11 cellular contexts compared by ENCODE assay signal in the genomic region with DNA sequence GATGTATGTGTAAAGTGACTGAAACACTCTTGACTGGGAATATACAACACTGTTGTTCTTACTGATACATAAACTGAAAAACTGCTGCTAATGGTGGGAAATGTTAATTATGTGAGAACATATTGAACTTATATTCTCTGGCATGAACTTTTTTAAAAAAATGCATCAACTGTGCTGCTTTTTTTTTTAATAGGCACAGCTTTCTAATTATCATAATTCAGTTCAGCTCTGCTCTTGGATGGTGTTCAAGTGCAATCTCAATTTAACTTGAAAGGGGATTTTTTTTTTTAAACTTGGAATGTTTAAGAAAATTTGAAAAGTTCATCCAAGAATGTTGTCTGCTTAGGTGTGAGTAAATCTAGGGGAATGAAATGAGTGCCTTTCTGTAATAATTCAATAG. TPM values are rescaled to one million over a fixed set of nuclear protein-coding genes. Genes with fewer than 3 reads are reported as not detected.
A peak's percentile ranks its signal among the peaks of the same experiment; 100 is the strongest.
DNase-seq lines count a peak whose midpoint lies in the region; ATAC-seq, FAIRE-seq and TF ChIP-seq lines count a peak whose summit lies in the region.
"Had no signal": no experiment of that assay in that cellular context is flagged by ENCODE, and none has a peak within 500 bp of the region (broad histone marks: within the 10 kb centered on the region; RNA-seq: fewer than 3 reads in every experiment).

No MANE protein-coding gene starts in this region.

- H3K4me1 ChIP-seq in astrocyte (ENCODE audit: insufficient read depth, low read length) (peaks cover 43% of the 10 kb centered on the region), iPS-20b (ENCODE audit: insufficient read depth, low read length) (peaks cover 70% of the 10 kb centered on the region), smooth muscle cell (ENCODE audit: low read depth) (peaks cover 70% of the 10 kb centered on the region)

- peaks cover 95% of the 10 kb centered on the region for H3K79me2 ChIP-seq in astrocyte (ENCODE audit: insufficient read depth, low read length)
- H3K79me2 ChIP-seq in smooth muscle cell (ENCODE audit: low read depth) = peaks cover 97% of the 10 kb centered on the region

- H3K27ac ChIP-seq in astrocyte (ENCODE audit: low read depth, low read length) (peak overlapping the region; percentile 54), iPS-20b (ENCODE audit: low read length) (no peak overlapping the region), smooth muscle cell (ENCODE audit: low read depth) (peak overlapping the region; percentile 99), caudate nucleus (ENCODE audit: low read depth, low read length) (no peak overlapping the region)

- TF ChIP-seq CTCF in HFF-Myc (IDR thresholded peaks at IDR 0.05; ENCODE audit: low read depth, low read length, missing control alignments) = no peak
- no peak for TF ChIP-seq CTCF in astrocyte (IDR thresholded peaks at IDR 0.05; ENCODE audit: insufficient read depth, low read depth, low read length)
- TF ChIP-seq CTCF in smooth muscle cell (IDR thresholded peaks at IDR 0.05; ENCODE audit: borderline replicate concordance, insufficient read depth, poor library complexity, severe bottlenecking) = no peak

- no peak for FAIRE-seq in astrocyte (lab: Jason Lieb, UNC)

- H3K27me3 Mint-ChIP-seq in astrocyte (ENCODE audit: low read depth, unreplicated experiment) = no peaks in the 10 kb centered on the region

- peaks cover 3% of the 10 kb centered on the region for H3K36me3 Mint-ChIP-seq in astrocyte (ENCODE audit: low read depth, unreplicated experiment)
- H3K36me3 Mint-ChIP-seq: natural killer cell treated with Interleukin-12 subunit alpha and Interleukin-12 subunit beta and Interleukin-15 and Interleukin-18, amount 100 ng/mL, for 72 hours had no signal

- H3K9me3 ChIP-seq in astrocyte (ENCODE audit: insufficient read depth, low read depth, low read length) = no peaks in the 10 kb centered on the region
- H3K9me3 ChIP-seq in iPS-20b (ENCODE audit: insufficient read depth, low read depth, low read length) = no peaks in the 10 kb centered on the region
- H3K9me3 ChIP-seq in smooth muscle cell (replicated peaks; ENCODE audit: low read depth) = no peaks in the 10 kb centered on the region

- no peaks in the 10 kb centered on the region for H3K9me3 Mint-ChIP-seq in astrocyte (ENCODE audit: unreplicated experiment)
- H3K9me3 Mint-ChIP-seq: natural killer cell treated with Interleukin-12 subunit alpha and Interleukin-12 subunit beta and Interleukin-15 and Interleukin-18, amount 100 ng/mL, for 72 hours; stimulated activated naive CD8-positive, alpha-beta T cell treated with anti-CD3 and anti-CD28 coated beads, Interleukin-15, amount 100 ng/mL, for 72 hours had no signal

- H3K4me3 Mint-ChIP-seq in astrocyte (ENCODE audit: unreplicated experiment) = peak overlapping the region; percentile 97
- H3K4me3 Mint-ChIP-seq: natural killer cell treated with Interleukin-12 subunit alpha and Interleukin-12 subunit beta and Interleukin-15 and Interleukin-18, amount 100 ng/mL, for 72 hours; stimulated activated naive CD8-positive, alpha-beta T cell treated with anti-CD3 and anti-CD28 coated beads, Interleukin-15, amount 100 ng/mL, for 72 hours had no signal

- H4K20me1 ChIP-seq in astrocyte (ENCODE audit: insufficient read depth, low read length) = peaks cover 68% of the 10 kb centered on the region
- H4K20me1 ChIP-seq in smooth muscle cell (ENCODE audit: low read depth) = peaks cover 24% of the 10 kb centered on the region

- H3K4me2 ChIP-seq in astrocyte (ENCODE audit: low read length) (peak overlapping the region; percentile 94), smooth muscle cell (peak overlapping the region; percentile 84)

- peaks cover 30% of the 10 kb centered on the region for H3F3A ChIP-seq in smooth muscle cell (ENCODE audit: low read depth)

- peak overlapping the region; percentile 64 for H3K27ac Mint-ChIP-seq in astrocyte (ENCODE audit: unreplicated experiment)
- H3K27ac Mint-ChIP-seq: natural killer cell treated with Interleukin-12 subunit alpha and Interleukin-12 subunit beta and Interleukin-15 and Interleukin-18, amount 100 ng/mL, for 72 hours; stimulated activated naive CD8-positive, alpha-beta T cell treated with anti-CD3 and anti-CD28 coated beads, Interleukin-15, amount 100 ng/mL, for 72 hours had no signal

- H3K36me3 ChIP-seq in astrocyte (ENCODE audit: insufficient read depth, low read length) = peaks cover 2% of the 10 kb centered on the region
- peaks cover 12% of the 10 kb centered on the region; the same call in 1 of the 2 replicates for H3K36me3 ChIP-seq in iPS-20b (ENCODE audit: insufficient read depth, low read depth, low read length)
- H3K36me3 ChIP-seq in smooth muscle cell (ENCODE audit: low read depth) = no peaks in the 10 kb centered on the region
- H3K36me3 ChIP-seq in H7 (replicated peaks; ENCODE audit: control insufficient read depth, insufficient read depth, low read length) = no peaks in the 10 kb centered on the region; the same call in 1 of the 2 replicates

- ATAC-seq in HG03460 (IDR thresholded peaks at IDR 0.05; ENCODE audit: unreplicated experiment) = no peak
- ATAC-seq: natural killer cell treated with Interleukin-12 subunit alpha and Interleukin-12 subunit beta and Interleukin-15 and Interleukin-18, amount 100 ng/mL, for 72 hours; stimulated activated naive CD8-positive, alpha-beta T cell treated with anti-CD3 and anti-CD28 coated beads, Interleukin-15, amount 100 ng/mL, for 72 hours had no signal

- peaks cover 59% of the 10 kb centered on the region for H3K4me1 Mint-ChIP-seq in astrocyte (ENCODE audit: low read depth, unreplicated experiment)

- H3K4me3 ChIP-seq in HFF-Myc (replicated peaks; ENCODE audit: low read depth, low read length) = peak overlapping the region; percentile 83
- peak overlapping the region; percentile 85 for H3K4me3 ChIP-seq in astrocyte (ENCODE audit: insufficient read depth, low read depth, low read length)
- peak overlapping the region; percentile 96; the same call in 1 of the 2 replicates for H3K4me3 ChIP-seq in iPS-20b (ENCODE audit: low read length)
- H3K4me3 ChIP-seq in smooth muscle cell = peak overlapping the region; percentile 78
- no peak overlapping the region for H3K4me3 ChIP-seq in H7 (ENCODE audit: insufficient read depth, low read depth, low read length)

- H3K9ac ChIP-seq in astrocyte (ENCODE audit: low read length) = peak overlapping the region; percentile 94
- peak overlapping the region; percentile 53; the same call in 1 of the 2 replicates for H3K9ac ChIP-seq in iPS-20b (ENCODE audit: low read depth, low read length)
- H3K9ac ChIP-seq in smooth muscle cell (ENCODE audit: low read depth) = peak overlapping the region; percentile 87

- H3K27me3 ChIP-seq in astrocyte (ENCODE audit: insufficient read depth, low read length) (no peaks in the 10 kb centered on the region), iPS-20b (ENCODE audit: insufficient read depth, low read length) (peaks cover 11% of the 10 kb centered on the region; the same call in 1 of the 2 replicates), smooth muscle cell (ENCODE audit: low read depth) (no peaks in the 10 kb centered on the region), H7 (ENCODE audit: control insufficient read depth, insufficient read depth, low read length) (no peaks in the 10 kb centered on the region; the same call in 1 of the 2 replicates)

- DNase-seq in HFF-Myc (ENCODE audit: extremely low read depth, low read depth) (no peak), astrocyte (ENCODE audit: low read depth) (no peak), smooth muscle cell (lab: John Stamatoyannopoulos, UW; ENCODE audit: unreplicated experiment) (no peak), H7 (no peak), caudate nucleus (lab: John Stamatoyannopoulos, UW) (no peak), NCI-H1436 (lab: John Stamatoyannopoulos, UW) (no peak)
- DNase-seq: central memory CD4-positive, alpha-beta T cell; stimulated activated naive CD8-positive, alpha-beta T cell treated with anti-CD3 and anti-CD28 coated beads, Interleukin-15, amount 100 ng/mL, for 72 hours had no signal

- no peak overlapping the region for H2AFZ ChIP-seq in astrocyte (ENCODE audit: low read depth, low read length)
- no peak overlapping the region for H2AFZ ChIP-seq in smooth muscle cell (ENCODE audit: low read depth)

RNA-seq across cellular contexts. Expression of a gene that starts 5.2 kb away (rescaled TPM):
- 141 and 149 TPM in 2 replicates for total RNA-seq in astrocyte
- total RNA-seq in smooth muscle cell = 181 and 191 TPM in 2 replicates
- 63.0 and 66.9 TPM in 2 replicates for polyA plus RNA-seq in smooth muscle cell
- 58.0 and 78.1 TPM in 2 replicates for total RNA-seq in H7 (2014; rRNA removed; shearing (Covaris generic))

Comparison
In these comparisons a context has a peak if more than half of its experiments do, and no peak if none do; other contexts are left out.
1. H3K27ac ChIP-seq: peak in astrocyte (single experiment) and smooth muscle cell (single experiment); none in iPS-20b (single experiment) and caudate nucleus (single experiment).
2. Peak in every context shown above with its lines, with median percentiles within 50 percentile points of each other: H3K9ac ChIP-seq.